8 cellular contexts compared by ENCODE assay signal in the genomic region with DNA sequence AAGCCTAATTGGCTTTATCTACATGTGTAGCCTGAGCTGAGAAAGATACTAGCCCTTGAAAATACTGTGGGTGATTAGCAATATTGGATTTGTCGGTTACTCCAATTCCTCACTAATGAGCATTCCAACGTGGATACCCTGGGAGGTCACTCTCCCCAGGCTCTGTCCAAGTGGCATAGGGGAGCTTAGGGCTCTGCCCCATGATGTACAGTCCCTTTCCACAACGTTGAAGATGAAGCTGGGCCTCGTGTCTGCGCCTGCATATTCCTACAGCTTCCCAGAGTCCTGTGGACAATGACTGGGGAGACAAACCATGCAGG. TPM values are rescaled to one million over a fixed set of nuclear protein-coding genes. Genes with fewer than 3 reads are reported as not detected.
DNase-seq lines count a peak whose midpoint lies in the region; ATAC-seq and TF ChIP-seq lines count a peak whose summit lies in the region.

No MANE protein-coding gene starts in this region.

- intact Hi-C loops in CD4-positive, alpha-beta memory T cell (cut with micrococcal nuclease), result loop anchor here (5.0 kb wide), 1 partner anchor 379 kb away; no protein-coding TSS in a partner anchor
- intact Hi-C loops in MCF 10A (cut with micrococcal nuclease) (no loop called here), Right ventricle myocardium superior (cut with DNase I) (no loop called here)

- no peak overlapping the region for H2AFZ ChIP-seq in MM.1S (ENCODE audit: low read length)

- H3K27ac ChIP-seq in CD4-positive, alpha-beta memory T cell (ENCODE audit: low read depth, low read length), result peak overlapping the region; percentile 66
- H3K27ac ChIP-seq in MM.1S (ENCODE audit: low read length), result peak overlapping the region; percentile 84

- H3K9me3 ChIP-seq in CD4-positive, alpha-beta memory T cell (ENCODE audit: control insufficient read depth in 1 of 2, low read length in 2 of 2), result no peaks in the 10 kb centered on the region
- H3K9me3 ChIP-seq in MM.1S (replicated peaks; ENCODE audit: insufficient read depth, low read length), result no peaks in the 10 kb centered on the region

- H3K9me2 ChIP-seq in MM.1S (replicated peaks; ENCODE audit: insufficient read depth, low read length), result no peaks in the 10 kb centered on the region

- peak overlapping the region; percentile 66 to 99 (median 94) for H3K27ac Mint-ChIP-seq in CD4-positive, alpha-beta memory T cell
- H3K27ac Mint-ChIP-seq in MCF 10A (ENCODE audit: low read depth, unreplicated experiment) (peak overlapping the region; percentile 98), nephron (peak overlapping the region; percentile 74 to 100 (median 85))

- peaks cover 38% of the 10 kb centered on the region for H4K20me1 ChIP-seq in MM.1S (ENCODE audit: insufficient read depth, low read length)

- CTCF ChIA-PET in CD4-positive, alpha-beta memory T cell (lab: Charles Lee; ENCODE audit: partially characterized antibody), result interaction anchor here (1.0 to 2.8 kb wide), 5 partner anchors 15 to 369 kb away, joined by 3 to 9 read pairs (median 5); no protein-coding TSS in a partner anchor
- CTCF ChIA-PET in MCF 10A (lab: Yijun Ruan, JAX), result interaction anchor here (0.6 to 1.7 kb wide), 4 partner anchors 9 to 130 kb away, joined by 3 to 8 read pairs (median 6); no protein-coding TSS in a partner anchor

- TF ChIP-seq CTCF in MM.1S (IDR thresholded peaks at IDR 0.05; ENCODE audit: low read length) (no peak), MCF 10A (IDR thresholded peaks at IDR 0.05; ENCODE audit: unreplicated experiment) (no peak), nephron (IDR thresholded peaks at IDR 0.05; ENCODE audit: unreplicated experiment in 3 of 3) (no peak)

- H3K36me3 ChIP-seq in CD4-positive, alpha-beta memory T cell (ENCODE audit: insufficient read depth, low read length), result peaks cover 44% of the 10 kb centered on the region
- peaks cover 31% of the 10 kb centered on the region for H3K36me3 ChIP-seq in MM.1S (replicated peaks; ENCODE audit: insufficient read depth, low read length)

- DNase-seq in CD4-positive, alpha-beta memory T cell, result no peak
- DNase-seq in MM.1S (no peak), MCF 10A (ENCODE audit: unreplicated experiment) (peak; percentile 35), COR-L47 (lab: John Stamatoyannopoulos, UW) (no peak), NCI-H2107 (lab: John Stamatoyannopoulos, UW) (no peak), Right ventricle myocardium superior (no peak)

- peaks cover 65% of the 10 kb centered on the region for H3K4me1 ChIP-seq in CD4-positive, alpha-beta memory T cell (ENCODE audit: insufficient read depth, low read length)
- peaks cover 23% of the 10 kb centered on the region for H3K4me1 ChIP-seq in MM.1S (ENCODE audit: low read length)

- peaks cover 0 to 4% (median 0%) of the 10 kb centered on the region in 8 donors for H3K9me3 Mint-ChIP-seq in CD4-positive, alpha-beta memory T cell
- H3K9me3 Mint-ChIP-seq in MCF 10A (ENCODE audit: unreplicated experiment), result no peaks in the 10 kb centered on the region
- H3K9me3 Mint-ChIP-seq in nephron, result no peaks in the 10 kb centered on the region

- POLR2A ChIA-PET in CD4-positive, alpha-beta memory T cell (lab: Charles Lee; ENCODE audit: partially characterized antibody), result interaction anchor here (0.6 to 10.8 kb wide), 11 partner anchors 10 to 265 kb away, joined by 3 to 234 read pairs (median 10); a partner anchor contains a TSS
- POLR2A ChIA-PET in MCF 10A (lab: Yijun Ruan, JAX), result interaction anchor here (0.5 to 14.1 kb wide), 34 partner anchors 8 to 673 kb away, joined by 3 to 237 read pairs (median 7); a partner anchor contains a TSS

- peaks cover 40 to 70% (median 54%) of the 10 kb centered on the region in 4 donors for H3K4me1 Mint-ChIP-seq in CD4-positive, alpha-beta memory T cell
- peaks cover 25% of the 10 kb centered on the region for H3K4me1 Mint-ChIP-seq in MCF 10A (ENCODE audit: insufficient read depth, unreplicated experiment)
- peaks cover 37% of the 10 kb centered on the region for H3K4me1 Mint-ChIP-seq in nephron

- H3K4me2 ChIP-seq in MM.1S (ENCODE audit: low read depth, low read length), result peak overlapping the region; percentile 89

- peak overlapping the region; percentile 94 to 100 (median 98) for H3K4me3 Mint-ChIP-seq in CD4-positive, alpha-beta memory T cell
- peak overlapping the region; percentile 95 for H3K4me3 Mint-ChIP-seq in MCF 10A (ENCODE audit: unreplicated experiment)
- peak overlapping the region; percentile 98 to 100 (median 99) for H3K4me3 Mint-ChIP-seq in nephron

- H3F3A ChIP-seq in MM.1S (ENCODE audit: insufficient read depth, low read length), result peaks cover 76% of the 10 kb centered on the region

- peaks cover 43 to 67% of the 10 kb centered on the region in 2 donors for H3K36me3 Mint-ChIP-seq in CD4-positive, alpha-beta memory T cell
- peaks cover 82% of the 10 kb centered on the region for H3K36me3 Mint-ChIP-seq in MCF 10A (ENCODE audit: insufficient read depth, unreplicated experiment)
- peaks cover 47% of the 10 kb centered on the region for H3K36me3 Mint-ChIP-seq in nephron (ENCODE audit: low read depth)

- no TSS peak for BruUV-seq in MCF 10A (replicated peaks; lab: Mats Ljungman, UMichigan)

- H3K9ac ChIP-seq in MM.1S (ENCODE audit: low read length), result peak overlapping the region; percentile 87

- no peaks in the 10 kb centered on the region for H3K27me3 ChIP-seq in CD4-positive, alpha-beta memory T cell (ENCODE audit: insufficient read depth, low read length)
- no peaks in the 10 kb centered on the region for H3K27me3 ChIP-seq in MM.1S (replicated peaks; ENCODE audit: insufficient read depth, low read length)

- ATAC-seq in GM19351 (IDR thresholded peaks at IDR 0.05; ENCODE audit: unreplicated experiment) (no peak), Right ventricle myocardium superior (ENCODE audit: poor library complexity) (no peak)

- H3K79me2 ChIP-seq in MM.1S (ENCODE audit: low read length), result peaks cover 56% of the 10 kb centered on the region

- peak overlapping the region; percentile 68 to 96 for H3K4me3 ChIP-seq in CD4-positive, alpha-beta memory T cell (ENCODE audit: low read length in 2 of 2)
- peak overlapping the region; percentile 83 for H3K4me3 ChIP-seq in MM.1S (ENCODE audit: low read length)

- H3K27me3 Mint-ChIP-seq in CD4-positive, alpha-beta memory T cell, result no peaks in the 10 kb centered on the region
- H3K27me3 Mint-ChIP-seq in MCF 10A (ENCODE audit: insufficient read depth, unreplicated experiment), result no peaks in the 10 kb centered on the region
- H3K27me3 Mint-ChIP-seq in nephron (ENCODE audit: low read depth), result peaks cover 6% of the 10 kb centered on the region

RNA-seq across cellular contexts. Expression of a gene that starts 2.6 kb away (rescaled TPM):
- total RNA-seq in CD4-positive, alpha-beta memory T cell, result 10 to 100 TPM; 16.7 to 18.4 TPM
- 10 to 100 TPM in 1 of 2 donors, 1 to 10 TPM in 1; 7.8 to 11.7 TPM for polyA plus RNA-seq in CD4-positive, alpha-beta memory T cell
- total RNA-seq in MCF 10A (2022) (30.3 and 42.4 TPM in 2 replicates), Right ventricle myocardium superior (8.1 TPM)

RNA-seq across cellular contexts. Expression of a gene that starts 44.5 kb away (rescaled TPM):
- total RNA-seq in CD4-positive, alpha-beta memory T cell, result 10 to 100 TPM; 46.3 to 46.7 TPM
- 10 to 100 TPM; 25.8 to 30.7 TPM for polyA plus RNA-seq in CD4-positive, alpha-beta memory T cell
- total RNA-seq in MCF 10A (2022), result 28.2 and 33.4 TPM in 2 replicates
- total RNA-seq in Right ventricle myocardium superior, result 11.7 TPM
